Comparison of ENCODE assay signal across 1 cellular context in genomic region chr11:46597609-46598219, GRCh38.
TF ChIP-seq lines count a peak whose summit lies in the region.

No MANE protein-coding gene starts in this region.

TF ChIP-seq in IMR-90, 13 proteins besides CTCF, POLR2A, EP300 and RAD21:
- TF ChIP-seq SMC3 (IDR thresholded peaks at IDR 0.05; ENCODE audit: low read depth, low read length) (no peak), BHLHE40 (IDR thresholded peaks at IDR 0.05; ENCODE audit: low read depth, low read length) (no peak), MAFK (IDR thresholded peaks at IDR 0.05; ENCODE audit: low read depth, low read length) (no peak), CHD1 (IDR thresholded peaks at IDR 0.05; ENCODE audit: low read depth, low read length) (no peak), RFX5 (IDR thresholded peaks at IDR 0.05; ENCODE audit: low read depth, low read length) (no peak), MXI1 (IDR thresholded peaks at IDR 0.05; ENCODE audit: borderline replicate concordance, low read depth, low read length) (no peak), RCOR1 (IDR thresholded peaks at IDR 0.05; ENCODE audit: insufficient replicate concordance, low read length) (no peak), USF2 (IDR thresholded peaks at IDR 0.05; ENCODE audit: low read depth, low read length) (no peak), CEBPB (IDR thresholded peaks at IDR 0.05; ENCODE audit: low read depth, low read length) (no peak), MAZ (IDR thresholded peaks at IDR 0.05; ENCODE audit: borderline replicate concordance, low read depth, low read length) (no peak), FOS (IDR thresholded peaks at IDR 0.05; ENCODE audit: low read depth, low read length) (no peak), ELK1 (IDR thresholded peaks at IDR 0.05; ENCODE audit: borderline replicate concordance, low read depth, low read length) (no peak), NFE2L2 (IDR thresholded peaks at IDR 0.05; ENCODE audit: low read depth, low read length) (no peak)
